ENCODE assay signal across 19 cellular contexts in genomic region chr3:128413003-128413370, GRCh38. TPM values are rescaled to one million over a fixed set of nuclear protein-coding genes. Genes with fewer than 3 reads are reported as not detected.
"Had no signal": no experiment of that assay in that cellular context is flagged by ENCODE, and none has a peak within 500 bp of the region (broad histone marks: within the 10 kb centered on the region; RNA-seq: fewer than 3 reads in every experiment).

No MANE protein-coding gene starts in this region.

- H3K4me3 ChIP-seq: adrenal gland, coronary artery, esophagus muscularis mucosa, right lobe of liver, smooth muscle cell, upper lobe of left lung had no signal

- DNase-seq: activated CD4-positive, alpha-beta memory T cell treated with anti-CD3 and anti-CD28 coated beads for 36 hours; activated CD4-positive, alpha-beta T cell treated with anti-CD3 and anti-CD28 coated beads for 1 hour; activated CD8-positive, alpha-beta memory T cell treated with anti-CD3 and anti-CD28 coated beads, Interleukin-2, amount 10 ng/mL, durations not matched to agents 7 days and 5 days; activated naive CD4-positive, alpha-beta T cell treated with anti-CD3 and anti-CD28 coated beads, Interleukin-2, amount 50 U/mL, for 16 hours; activated T-cell treated with anti-CD3 and anti-CD28 coated beads, Interleukin-2, amount 50 U/mL, for 24 hours; adrenal gland; kidney glomerular epithelial cell; right lobe of liver; stimulated activated naive CD8-positive, alpha-beta T cell treated with anti-CD3 and anti-CD28 coated beads, Interleukin-15, amount 100 ng/mL, for 72 hours had no signal

- H3K27me3 ChIP-seq: adrenal gland, esophagus muscularis mucosa, right lobe of liver, upper lobe of left lung had no signal

- H3K27ac ChIP-seq: adrenal gland, coronary artery, esophagus muscularis mucosa, right lobe of liver, upper lobe of left lung had no signal

- H3K4me1 ChIP-seq: esophagus muscularis mucosa, right lobe of liver had no signal

- ATAC-seq: activated CD8-positive, alpha-beta memory T cell treated with anti-CD3 and anti-CD28 coated beads, Interleukin-2, amount 10 ng/mL, durations not matched to agents 7 days and 5 days; right lobe of liver; stimulated activated naive CD8-positive, alpha-beta T cell treated with anti-CD3 and anti-CD28 coated beads, Interleukin-15, amount 100 ng/mL, for 72 hours had no signal

- H3K36me3 ChIP-seq: adrenal gland, right lobe of liver, upper lobe of left lung had no signal

- H3K4me2 ChIP-seq: smooth muscle cell had no signal

- H3K9me3 ChIP-seq: adrenal gland, esophagus muscularis mucosa, right lobe of liver, upper lobe of left lung had no signal

RNA-seq across cellular contexts. Expression of gene DNAJB8, which starts 53.7 kb away (rescaled TPM):
- total RNA-seq: activated CD4-positive, alpha-beta memory T cell treated with anti-CD3 and anti-CD28 coated beads for 36 hours; activated CD8-positive, alpha-beta memory T cell treated with anti-CD3 and anti-CD28 coated beads, Interleukin-2, amount 10 ng/mL, durations not matched to agents 7 days and 5 days; adrenal gland; cardiac septum; esophagus muscularis mucosa; liver; mesenteric fat pad; osteoblast; pulmonary artery endothelial cell; right lobe of liver; smooth muscle cell; temporal lobe; upper lobe of left lung had no signal
- polyA plus RNA-seq: adrenal gland, liver, smooth muscle cell had no signal
